25 cellular contexts compared by ENCODE assay signal in genomic region chr5:100252040-100252439, GRCh38.
"Had no signal": no experiment of that assay in that cellular context is flagged by ENCODE, and none has a peak within 500 bp of the region (broad histone marks: within the 10 kb centered on the region; RNA-seq: fewer than 3 reads in every experiment).

No MANE protein-coding gene starts in this region.

- H3K4me1 ChIP-seq: esophagus muscularis mucosa, foreskin keratinocyte, gastroesophageal sphincter, heart left ventricle, left lung, lower lobe of right lung had no signal

- H2AFZ ChIP-seq: hepatocyte had no signal

- H3K36me3 ChIP-seq: esophagus muscularis mucosa, gastroesophageal sphincter, heart left ventricle, left lung, lower lobe of right lung had no signal

- H3K27ac ChIP-seq: coronary artery, dorsolateral prefrontal cortex, esophagus muscularis mucosa, foreskin keratinocyte, gastroesophageal sphincter, heart left ventricle, hepatocyte, left lung, lower lobe of right lung had no signal

- H3K4me3 ChIP-seq: coronary artery, dorsolateral prefrontal cortex, esophagus muscularis mucosa, gastroesophageal sphincter, heart left ventricle, hepatocyte, left lung, lower lobe of right lung, mucosa of descending colon had no signal

- DNase-seq: dermis blood vessel endothelial cell; dorsolateral prefrontal cortex; effector CD4-positive, alpha-beta T cell; effector memory CD4-positive, alpha-beta T cell; foreskin keratinocyte; heart left ventricle; hypothalamus; immature natural killer cell; islet precursor cell; kidney; kidney glomerular epithelial cell; left cardiac atrium; left lung; left ventricle myocardium superior; lower lobe of right lung; mesenchymal stem cell; mucosa of descending colon; naive B cell had no signal

- H3K9me3 ChIP-seq: esophagus muscularis mucosa, gastroesophageal sphincter, heart left ventricle, left lung, lower lobe of right lung, mucosa of descending colon had no signal

- H3K27me3 ChIP-seq: dorsolateral prefrontal cortex, esophagus muscularis mucosa, foreskin keratinocyte, gastroesophageal sphincter, heart left ventricle, hepatocyte, left lung had no signal

- ATAC-seq: foreskin keratinocyte, gastroesophageal sphincter, heart left ventricle, left cardiac atrium, left lung, left ventricle myocardium superior, lower lobe of right lung, mucosa of descending colon had no signal

- FAIRE-seq: colon, endothelial cell of umbilical vein, frontal cortex, kidney had no signal

- H3K4me2 ChIP-seq: hepatocyte had no signal

- H3K79me2 ChIP-seq: hepatocyte had no signal
